8 cellular contexts compared by ENCODE assay signal in the genomic region with DNA sequence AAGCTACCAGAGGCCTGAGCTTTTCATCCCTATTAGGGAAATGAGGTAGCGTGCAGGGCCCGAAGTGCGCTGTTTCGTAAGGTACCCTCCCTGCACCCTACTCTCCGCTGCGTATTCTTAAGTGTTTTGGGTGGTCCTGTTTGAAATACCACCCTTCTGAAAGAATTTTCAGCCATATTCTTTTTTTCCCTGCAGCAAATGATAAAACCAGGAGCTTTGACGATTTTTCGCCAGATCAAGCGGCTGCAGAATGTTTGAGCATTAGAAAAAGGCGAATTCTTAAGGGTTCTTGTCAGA. TPM values are rescaled to one million over a fixed set of nuclear protein-coding genes. Genes with fewer than 3 reads are reported as not detected.
DNase-seq lines count a peak whose midpoint lies in the region; ATAC-seq and TF ChIP-seq lines count a peak whose summit lies in the region.

No MANE protein-coding gene starts in this region.

- H3K27me3 ChIP-seq in A673 (replicated peaks; ENCODE audit: insufficient read depth, low read depth, low read length, poor library complexity), result no peaks in the 10 kb centered on the region
- H3K27me3 ChIP-seq in H7 (ENCODE audit: control insufficient read depth, insufficient read depth, low read length), result no peaks in the 10 kb centered on the region
- no peaks in the 10 kb centered on the region for H3K27me3 ChIP-seq in cardiac muscle cell

- H3K9me3 ChIP-seq in A673 (ENCODE audit: low read depth, low read length, poor library complexity, severe bottlenecking) (no peaks in the 10 kb centered on the region), cardiac muscle cell (ENCODE audit: low read depth) (no peaks in the 10 kb centered on the region)

- peaks cover 4% of the 10 kb centered on the region for H3K36me3 ChIP-seq in A673 (ENCODE audit: insufficient read depth, low read length, poor library complexity, severe bottlenecking)
- H3K36me3 ChIP-seq in H7 (replicated peaks; ENCODE audit: control insufficient read depth, insufficient read depth, low read length), result no peaks in the 10 kb centered on the region
- H3K36me3 ChIP-seq in cardiac muscle cell, result no peaks in the 10 kb centered on the region

- DNase-seq in A673 (ENCODE audit: low spot score) (no peak), H7 (no peak), cardiac muscle cell (ENCODE audit: low read depth in 1 of 2, low spot score in 1 of 2) (peak in 1 of 2 donors; percentile 56), sciatic nerve (ENCODE audit: low spot score) (no peak), NCI-H187 treated with DMSO at 0.1 percent for 48 hours (lab: John Stamatoyannopoulos, UW) (no peak)
- no peak for DNase-seq in activated T-helper 1 cell treated with anti-CD3 and anti-CD28 coated beads, Interleukin-12 subunit alpha, Interleukin-12 subunit beta, Interleukin-2, Interleukin-4 antibody, amounts not matched to agents 30 ng/mL and 10 ng/mL and 1 ng/mL, durations not matched to agents 14 hours and 24 hours and 36 hours (ENCODE audit: low spot score)

- BruUV-seq in A673 (replicated peaks; lab: Mats Ljungman, UMichigan), result TSS peak; percentile 32

- H3K27ac Mint-ChIP-seq in activated T-helper 1 cell treated with anti-CD3 and anti-CD28 coated beads, Interleukin-12 subunit alpha, Interleukin-12 subunit beta, Interleukin-2, Interleukin-4 antibody, amounts not matched to agents 30 ng/mL and 10 ng/mL and 1 ng/mL, durations not matched to agents 14 hours and 24 hours and 36 hours, result peak overlapping the region; percentile 88

- H3K27me3 Mint-ChIP-seq in activated T-helper 1 cell treated with anti-CD3 and anti-CD28 coated beads, Interleukin-12 subunit alpha, Interleukin-12 subunit beta, Interleukin-2, Interleukin-4 antibody, amounts not matched to agents 30 ng/mL and 10 ng/mL and 1 ng/mL, durations not matched to agents 14 hours and 24 hours and 36 hours (ENCODE audit: insufficient read depth), result no peaks in the 10 kb centered on the region

- CTCF ChIA-PET in A673 (lab: Charles Lee), result interaction anchor here (1.4 kb wide), 1 partner anchor 45 kb away, joined by 3 read pairs; no protein-coding TSS in a partner anchor

- TF ChIP-seq CTCF in A673 (conservative IDR thresholded peaks at IDR 0.05; ENCODE audit: low read depth, low read length) (no peak), cardiac muscle cell (IDR thresholded peaks at IDR 0.05; ENCODE audit: low read depth, low read length) (no peak)

- H3K4me1 ChIP-seq in A673 (ENCODE audit: insufficient read depth, low read length, poor library complexity, severe bottlenecking), result peaks cover 15% of the 10 kb centered on the region
- H3K4me1 ChIP-seq in cardiac muscle cell (ENCODE audit: low read depth), result peaks cover 13% of the 10 kb centered on the region

- intact Hi-C loops in A673 (cut with micrococcal nuclease; ENCODE audit: unreplicated experiment) (loop anchor here (5.0 kb wide), 2 partner anchors 45 to 60 kb away; no protein-coding TSS in a partner anchor), sciatic nerve (cut with DNase I) (no loop called here)
- intact Hi-C loops in activated T-helper 1 cell treated with anti-CD3 and anti-CD28 coated beads, Interleukin-12 subunit alpha, Interleukin-12 subunit beta, Interleukin-2, Interleukin-4 antibody, amounts not matched to agents 30 ng/mL and 10 ng/mL and 1 ng/mL, durations not matched to agents 14 hours and 24 hours and 36 hours (cut with micrococcal nuclease), result loop anchor here (2.0 kb wide), 1 partner anchor 41 kb away; no protein-coding TSS in a partner anchor

- H3K4me3 ChIP-seq in A673 (ENCODE audit: low read depth, low read length, poor library complexity, severe bottlenecking), result peak overlapping the region; percentile 97
- peak overlapping the region; percentile 96 for H3K4me3 ChIP-seq in H7 (ENCODE audit: insufficient read depth, low read depth, low read length)
- peak overlapping the region; percentile 83 for H3K4me3 ChIP-seq in cardiac muscle cell

- POLR2A ChIA-PET in A673 (lab: Charles Lee; ENCODE audit: low non-redundant PET), result no interaction called here

- no peaks in the 10 kb centered on the region for H3K9me3 Mint-ChIP-seq in activated T-helper 1 cell treated with anti-CD3 and anti-CD28 coated beads, Interleukin-12 subunit alpha, Interleukin-12 subunit beta, Interleukin-2, Interleukin-4 antibody, amounts not matched to agents 30 ng/mL and 10 ng/mL and 1 ng/mL, durations not matched to agents 14 hours and 24 hours and 36 hours

- H3K36me3 Mint-ChIP-seq in activated T-helper 1 cell treated with anti-CD3 and anti-CD28 coated beads, Interleukin-12 subunit alpha, Interleukin-12 subunit beta, Interleukin-2, Interleukin-4 antibody, amounts not matched to agents 30 ng/mL and 10 ng/mL and 1 ng/mL, durations not matched to agents 14 hours and 24 hours and 36 hours (ENCODE audit: low read depth), result peaks cover 24% of the 10 kb centered on the region

- H3K27ac ChIP-seq in A673 (ENCODE audit: low read depth, low read length, poor library complexity, severe bottlenecking) (peak overlapping the region; percentile 94), cardiac muscle cell (peak overlapping the region; percentile 96)

- H3K4me1 Mint-ChIP-seq in activated T-helper 1 cell treated with anti-CD3 and anti-CD28 coated beads, Interleukin-12 subunit alpha, Interleukin-12 subunit beta, Interleukin-2, Interleukin-4 antibody, amounts not matched to agents 30 ng/mL and 10 ng/mL and 1 ng/mL, durations not matched to agents 14 hours and 24 hours and 36 hours (ENCODE audit: low read depth), result peaks cover 56% of the 10 kb centered on the region

- peak overlapping the region; percentile 99 for H3K4me3 Mint-ChIP-seq in activated T-helper 1 cell treated with anti-CD3 and anti-CD28 coated beads, Interleukin-12 subunit alpha, Interleukin-12 subunit beta, Interleukin-2, Interleukin-4 antibody, amounts not matched to agents 30 ng/mL and 10 ng/mL and 1 ng/mL, durations not matched to agents 14 hours and 24 hours and 36 hours

- ATAC-seq in sciatic nerve (peak; percentile 59), HG03045 (IDR thresholded peaks at IDR 0.05; ENCODE audit: unreplicated experiment) (no peak), GM19328 (IDR thresholded peaks at IDR 0.05; ENCODE audit: unreplicated experiment) (no peak)

RNA-seq across cellular contexts. Expression of a gene that starts 1.2 kb away (rescaled TPM):
- 22.4 and 23.2 TPM in 2 replicates for total RNA-seq in A673 (2021)
- total RNA-seq in H7 (2014; rRNA removed; shearing (Covaris generic)), result 12.6 and 12.8 TPM in 2 replicates
- total RNA-seq in activated T-helper 1 cell treated with anti-CD3 and anti-CD28 coated beads, Interleukin-12 subunit alpha, Interleukin-12 subunit beta, Interleukin-2, Interleukin-4 antibody, amounts not matched to agents 30 ng/mL and 10 ng/mL and 1 ng/mL, durations not matched to agents 14 hours and 24 hours and 36 hours, result 27.9 and 30.6 TPM in 2 replicates
- 13.6 and 24.6 TPM in 2 replicates for total RNA-seq in cardiac muscle cell
- polyA plus RNA-seq in cardiac muscle cell, result 6.6 and 8.5 TPM in 2 replicates
- total RNA-seq in sciatic nerve, result 23.7 TPM
